In the genomic region with DNA sequence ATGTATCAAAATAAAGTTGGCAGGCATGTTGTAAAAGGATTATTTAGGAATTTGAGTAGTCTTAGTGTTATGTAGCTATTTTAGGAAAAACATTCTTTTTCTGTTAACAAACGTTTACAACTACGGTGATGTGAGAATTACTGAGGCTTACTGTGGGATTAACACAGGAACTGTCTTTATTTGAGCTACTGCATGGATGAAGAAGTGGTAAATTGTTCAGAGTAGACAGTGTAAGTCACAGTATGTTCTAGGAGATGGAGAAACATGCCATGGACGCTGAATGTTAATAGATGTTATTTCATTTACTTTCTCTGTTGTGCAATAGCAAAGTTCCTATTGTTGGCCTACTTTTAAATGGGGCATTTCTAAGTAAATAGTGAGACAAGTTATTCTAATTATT, we compare ENCODE assay signal across 8 cellular contexts. TPM values are rescaled to one million over a fixed set of nuclear protein-coding genes. Genes with fewer than 3 reads are reported as not detected.
DNase-seq lines count a peak whose midpoint lies in the region; ATAC-seq, FAIRE-seq and TF ChIP-seq lines count a peak whose summit lies in the region.

No MANE protein-coding gene starts in this region.

- H3K9me3 ChIP-seq in A673 (ENCODE audit: low read depth, low read length, poor library complexity, severe bottlenecking) = no peaks in the 10 kb centered on the region
- H3K9me3 ChIP-seq in iPS-15b (ENCODE audit: control insufficient read depth, insufficient read depth, low read length) = no peaks in the 10 kb centered on the region

- intact Hi-C loops in A673 (cut with micrococcal nuclease; ENCODE audit: unreplicated experiment) = loop anchor here (5.0 kb wide), 1 partner anchor 42 kb away; no protein-coding TSS in a partner anchor
- intact Hi-C loops in activated T-helper 1 cell treated with anti-CD3 and anti-CD28 coated beads, Interleukin-12 subunit alpha, Interleukin-12 subunit beta, Interleukin-2, Interleukin-4 antibody, amounts not matched to agents 30 ng/mL and 10 ng/mL and 1 ng/mL, durations not matched to agents 14 hours and 24 hours and 36 hours (cut with micrococcal nuclease) = loop anchor here (5.0 kb wide), 1 partner anchor 52 kb away; no protein-coding TSS in a partner anchor

- BruUV-seq in A673 (replicated peaks; lab: Mats Ljungman, UMichigan) = no TSS peak

- H3K9me3 Mint-ChIP-seq in activated T-helper 1 cell treated with anti-CD3 and anti-CD28 coated beads, Interleukin-12 subunit alpha, Interleukin-12 subunit beta, Interleukin-2, Interleukin-4 antibody, amounts not matched to agents 30 ng/mL and 10 ng/mL and 1 ng/mL, durations not matched to agents 14 hours and 24 hours and 36 hours = no peaks in the 10 kb centered on the region
- H3K9me3 Mint-ChIP-seq in stimulated activated memory B cell treated with anti-CD40 and anti-IgM and Interleukin-4, amounts not matched to agents 10 μg/mL and 1 μg/mL and 100 μg/mL, for 72 hours = no peaks in the 10 kb centered on the region

- H3K4me3 ChIP-seq in A673 (ENCODE audit: low read depth, low read length, poor library complexity, severe bottlenecking) = peak overlapping the region; percentile 94
- peak overlapping the region; percentile 26 for H3K4me3 ChIP-seq in GM12875 (ENCODE audit: low read depth, low read length)
- H3K4me3 ChIP-seq in iPS-15b (ENCODE audit: low read depth, low read length) = peak overlapping the region; percentile 96

- peak overlapping the region; percentile 98 for H3K4me3 Mint-ChIP-seq in activated T-helper 1 cell treated with anti-CD3 and anti-CD28 coated beads, Interleukin-12 subunit alpha, Interleukin-12 subunit beta, Interleukin-2, Interleukin-4 antibody, amounts not matched to agents 30 ng/mL and 10 ng/mL and 1 ng/mL, durations not matched to agents 14 hours and 24 hours and 36 hours
- peak overlapping the region; percentile 100 for H3K4me3 Mint-ChIP-seq in stimulated activated memory B cell treated with anti-CD40 and anti-IgM and Interleukin-4, amounts not matched to agents 10 μg/mL and 1 μg/mL and 100 μg/mL, for 72 hours

- peak overlapping the region; percentile 91 for H3K27ac ChIP-seq in A673 (ENCODE audit: low read depth, low read length, poor library complexity, severe bottlenecking)

- H3K4me1 Mint-ChIP-seq in activated T-helper 1 cell treated with anti-CD3 and anti-CD28 coated beads, Interleukin-12 subunit alpha, Interleukin-12 subunit beta, Interleukin-2, Interleukin-4 antibody, amounts not matched to agents 30 ng/mL and 10 ng/mL and 1 ng/mL, durations not matched to agents 14 hours and 24 hours and 36 hours (ENCODE audit: low read depth) = peaks cover 57% of the 10 kb centered on the region
- H3K4me1 Mint-ChIP-seq in stimulated activated memory B cell treated with anti-CD40 and anti-IgM and Interleukin-4, amounts not matched to agents 10 μg/mL and 1 μg/mL and 100 μg/mL, for 72 hours = peaks cover 49% of the 10 kb centered on the region

- H3K27me3 Mint-ChIP-seq in activated T-helper 1 cell treated with anti-CD3 and anti-CD28 coated beads, Interleukin-12 subunit alpha, Interleukin-12 subunit beta, Interleukin-2, Interleukin-4 antibody, amounts not matched to agents 30 ng/mL and 10 ng/mL and 1 ng/mL, durations not matched to agents 14 hours and 24 hours and 36 hours (ENCODE audit: insufficient read depth) = peaks cover 2% of the 10 kb centered on the region
- no peaks in the 10 kb centered on the region for H3K27me3 Mint-ChIP-seq in stimulated activated memory B cell treated with anti-CD40 and anti-IgM and Interleukin-4, amounts not matched to agents 10 μg/mL and 1 μg/mL and 100 μg/mL, for 72 hours

- H3K36me3 ChIP-seq in A673 (ENCODE audit: insufficient read depth, low read length, poor library complexity, severe bottlenecking) = no peaks in the 10 kb centered on the region
- H3K36me3 ChIP-seq in iPS-15b (ENCODE audit: control insufficient read depth, insufficient read depth, low read length) = no peaks in the 10 kb centered on the region

- CTCF ChIA-PET in A673 (lab: Charles Lee) = no interaction called here

- POLR2A ChIA-PET in A673 (lab: Charles Lee; ENCODE audit: low non-redundant PET) = interaction anchor here (0.6 kb wide), 1 partner anchor 48 kb away, joined by 3 read pairs; no protein-coding TSS in a partner anchor

- TF ChIP-seq CTCF in A673 (conservative IDR thresholded peaks at IDR 0.05; ENCODE audit: low read depth, low read length) (no peak), GM12875 (IDR thresholded peaks at IDR 0.05; ENCODE audit: borderline replicate concordance, insufficient read depth, low read depth, low read length) (no peak)

- H3K27ac Mint-ChIP-seq in activated T-helper 1 cell treated with anti-CD3 and anti-CD28 coated beads, Interleukin-12 subunit alpha, Interleukin-12 subunit beta, Interleukin-2, Interleukin-4 antibody, amounts not matched to agents 30 ng/mL and 10 ng/mL and 1 ng/mL, durations not matched to agents 14 hours and 24 hours and 36 hours = no peak overlapping the region
- H3K27ac Mint-ChIP-seq in stimulated activated memory B cell treated with anti-CD40 and anti-IgM and Interleukin-4, amounts not matched to agents 10 μg/mL and 1 μg/mL and 100 μg/mL, for 72 hours = peak overlapping the region; percentile 95

- DNase-seq in A673 (ENCODE audit: low spot score) (peak; percentile 8), H4 (ENCODE audit: low spot score) (no peak), GDM1 (lab: John Stamatoyannopoulos, UW) (no peak), urothelium cell line (ENCODE audit: low spot score) (no peak)
- DNase-seq in activated T-helper 1 cell treated with anti-CD3 and anti-CD28 coated beads, Interleukin-12 subunit alpha, Interleukin-12 subunit beta, Interleukin-2, Interleukin-4 antibody, amounts not matched to agents 30 ng/mL and 10 ng/mL and 1 ng/mL, durations not matched to agents 14 hours and 24 hours and 36 hours (ENCODE audit: low spot score) = no peak

- H3K36me3 Mint-ChIP-seq in activated T-helper 1 cell treated with anti-CD3 and anti-CD28 coated beads, Interleukin-12 subunit alpha, Interleukin-12 subunit beta, Interleukin-2, Interleukin-4 antibody, amounts not matched to agents 30 ng/mL and 10 ng/mL and 1 ng/mL, durations not matched to agents 14 hours and 24 hours and 36 hours (ENCODE audit: low read depth) = peaks cover 8% of the 10 kb centered on the region
- H3K36me3 Mint-ChIP-seq in stimulated activated memory B cell treated with anti-CD40 and anti-IgM and Interleukin-4, amounts not matched to agents 10 μg/mL and 1 μg/mL and 100 μg/mL, for 72 hours = peaks cover 4% of the 10 kb centered on the region

- no peak for ATAC-seq in stimulated activated memory B cell treated with anti-CD40 and anti-IgM and Interleukin-4, amounts not matched to agents 10 μg/mL and 1 μg/mL and 100 μg/mL, for 72 hours

- FAIRE-seq in urothelium cell line (lab: Jason Lieb, UNC) = no peak

- H3K9ac ChIP-seq in iPS-15b (ENCODE audit: low read depth, low read length) = peak overlapping the region; percentile 66

- H3K4me1 ChIP-seq in A673 (ENCODE audit: insufficient read depth, low read length, poor library complexity, severe bottlenecking) = peaks cover 15% of the 10 kb centered on the region
- H3K4me1 ChIP-seq in iPS-15b (ENCODE audit: control insufficient read depth, insufficient read depth, low read length) = peaks cover 11% of the 10 kb centered on the region

- H3K27me3 ChIP-seq in A673 (replicated peaks; ENCODE audit: insufficient read depth, low read depth, low read length, poor library complexity) (no peaks in the 10 kb centered on the region), iPS-15b (ENCODE audit: control insufficient read depth, insufficient read depth, low read length) (no peaks in the 10 kb centered on the region)

RNA-seq across cellular contexts. Expression of a gene that starts 1.7 kb away (rescaled TPM):
- 43.5 and 43.7 TPM in 2 replicates for total RNA-seq in A673 (2021)
- total RNA-seq in activated T-helper 1 cell treated with anti-CD3 and anti-CD28 coated beads, Interleukin-12 subunit alpha, Interleukin-12 subunit beta, Interleukin-2, Interleukin-4 antibody, amounts not matched to agents 30 ng/mL and 10 ng/mL and 1 ng/mL, durations not matched to agents 14 hours and 24 hours and 36 hours = 41.5 and 42.2 TPM in 2 replicates
- total RNA-seq in H4 (2014; rRNA removed; shearing (Covaris generic)) = 16.9 and 23.1 TPM in 2 replicates

Comparison
In these comparisons a context has a peak if more than half of its experiments do, and no peak if none do; other contexts are left out.
1. H3K4me3 ChIP-seq: peak in every context shown above with its lines; median percentile 96 in iPS-15b; 94 in A673; 26 in GM12875.